9 cellular contexts compared by ENCODE assay signal in genomic region chr15:60396100-60396499, GRCh38. TPM values are rescaled to one million over a fixed set of nuclear protein-coding genes. Genes with fewer than 3 reads are reported as not detected.
DNase-seq lines count a peak whose midpoint lies in the region; ATAC-seq and TF ChIP-seq lines count a peak whose summit lies in the region.
"Had no signal": no experiment of that assay in that cellular context is flagged by ENCODE, and none has a peak within 500 bp of the region (broad histone marks: within the 10 kb centered on the region; RNA-seq: fewer than 3 reads in every experiment).

No MANE protein-coding gene starts in this region.

- H3K4me1 ChIP-seq in stomach, result peaks cover 56 to 80% (median 67%) of the 10 kb centered on the region in 4 donors

- peak overlapping the region; percentile 74 to 99 (median 98) for H3K27ac ChIP-seq in stomach

- POLR2A ChIA-PET in activated naive CD8-positive, alpha-beta T cell treated with anti-CD3 and anti-CD28 coated beads, Interleukin-2, amount 10 ng/mL, durations not matched to agents 7 days and 5 days (lab: Charles Lee), result no interaction called here

- peaks cover 64% of the 10 kb centered on the region for H3K4me1 Mint-ChIP-seq in T-helper 2 cell treated with Interferon-gamma antibody and Interleukin-4, amounts not matched to agents 5 μg/mL and 100 μg/mL, for 36 hours (ENCODE audit: low read depth)
- H3K4me1 Mint-ChIP-seq in activated naive CD8-positive, alpha-beta T cell treated with anti-CD3 and anti-CD28 coated beads, Interleukin-2, amount 10 ng/mL, durations not matched to agents 7 days and 5 days, result peaks cover 36% of the 10 kb centered on the region

- TF ChIP-seq EP300 in stomach (IDR thresholded peaks at IDR 0.05), result no peak

- H3K27ac Mint-ChIP-seq in T-helper 2 cell treated with Interferon-gamma antibody and Interleukin-4, amounts not matched to agents 5 μg/mL and 100 μg/mL, for 36 hours, result peak overlapping the region; percentile 84
- H3K27ac Mint-ChIP-seq in activated naive CD8-positive, alpha-beta T cell treated with anti-CD3 and anti-CD28 coated beads, Interleukin-2, amount 10 ng/mL, durations not matched to agents 7 days and 5 days, result no peak overlapping the region

- TF ChIP-seq CTCF in stomach (IDR thresholded peaks at IDR 0.05), result no peak

- H3K9me3 Mint-ChIP-seq in T-helper 2 cell treated with Interferon-gamma antibody and Interleukin-4, amounts not matched to agents 5 μg/mL and 100 μg/mL, for 36 hours, result no peaks in the 10 kb centered on the region
- no peaks in the 10 kb centered on the region for H3K9me3 Mint-ChIP-seq in activated naive CD8-positive, alpha-beta T cell treated with anti-CD3 and anti-CD28 coated beads, Interleukin-2, amount 10 ng/mL, durations not matched to agents 7 days and 5 days

- peaks cover 52% of the 10 kb centered on the region for H3K36me3 Mint-ChIP-seq in T-helper 2 cell treated with Interferon-gamma antibody and Interleukin-4, amounts not matched to agents 5 μg/mL and 100 μg/mL, for 36 hours (ENCODE audit: low read depth)
- peaks cover 30% of the 10 kb centered on the region for H3K36me3 Mint-ChIP-seq in activated naive CD8-positive, alpha-beta T cell treated with anti-CD3 and anti-CD28 coated beads, Interleukin-2, amount 10 ng/mL, durations not matched to agents 7 days and 5 days

- TF ChIP-seq POLR2A in stomach (IDR thresholded peaks at IDR 0.05), result no peak

- peak overlapping the region; percentile 72 to 89 (median 80) for H3K4me3 ChIP-seq in stomach

- H3K9me3 ChIP-seq in stomach, result no peaks in the 10 kb centered on the region

- DNase-seq in T-helper 2 cell treated with Interferon-gamma antibody and Interleukin-4, amounts not matched to agents 5 μg/mL and 100 μg/mL, for 36 hours (ENCODE audit: low spot score), result no peak
- DNase-seq in T-helper 2 cell (no peak), iPS-NIHi7 (ENCODE audit: extremely low spot score) (peak; percentile 22), stomach (peak; percentile 59), NCI-H146 treated with DMSO at 0.1 percent for 48 hours (lab: John Stamatoyannopoulos, UW; ENCODE audit: unreplicated experiment) (no peak), anterior cingulate cortex (lab: John Stamatoyannopoulos, UW) (no peak)
- no peak for DNase-seq in activated naive CD8-positive, alpha-beta T cell treated with anti-CD3 and anti-CD28 coated beads, Interleukin-2, amount 10 ng/mL, durations not matched to agents 7 days and 5 days
- DNase-seq: stimulated activated CD8-positive, alpha-beta memory T cell treated with anti-CD3 and anti-CD28 coated beads, Interleukin-4, amount 100 ng/mL, for 48 hours had no signal

- intact Hi-C loops in stomach (cut with DNase I; ENCODE audit: low total_unique reads), result no loop called here

- peaks cover 3% of the 10 kb centered on the region for H3K27me3 Mint-ChIP-seq in T-helper 2 cell treated with Interferon-gamma antibody and Interleukin-4, amounts not matched to agents 5 μg/mL and 100 μg/mL, for 36 hours (ENCODE audit: low read depth)
- H3K27me3 Mint-ChIP-seq in activated naive CD8-positive, alpha-beta T cell treated with anti-CD3 and anti-CD28 coated beads, Interleukin-2, amount 10 ng/mL, durations not matched to agents 7 days and 5 days, result peaks cover 3% of the 10 kb centered on the region

- H3K36me3 ChIP-seq in stomach, result peaks cover 0 to 16% (median 7%) of the 10 kb centered on the region in 4 donors

- no peak for ATAC-seq in activated naive CD8-positive, alpha-beta T cell treated with anti-CD3 and anti-CD28 coated beads, Interleukin-2, amount 10 ng/mL, durations not matched to agents 7 days and 5 days (ENCODE audit: low read depth)
- no peak for ATAC-seq in HG03378 (IDR thresholded peaks at IDR 0.05; ENCODE audit: unreplicated experiment)

- H3K4me3 Mint-ChIP-seq in T-helper 2 cell treated with Interferon-gamma antibody and Interleukin-4, amounts not matched to agents 5 μg/mL and 100 μg/mL, for 36 hours, result peak overlapping the region; percentile 93
- H3K4me3 Mint-ChIP-seq in activated naive CD8-positive, alpha-beta T cell treated with anti-CD3 and anti-CD28 coated beads, Interleukin-2, amount 10 ng/mL, durations not matched to agents 7 days and 5 days, result peak overlapping the region; percentile 97

- WGBS in stomach, 5 donors, result 35 to 58% (median 47%) methylated on average over 12 of the region's 12 CpGs

- H3K27me3 ChIP-seq in stomach, result peaks cover 0 to 5% (median 0%) of the 10 kb centered on the region in 3 donors

RNA-seq across cellular contexts. Expression of gene ANXA2, which starts 1.7 kb away (rescaled TPM):
- total RNA-seq in activated naive CD8-positive, alpha-beta T cell treated with anti-CD3 and anti-CD28 coated beads, Interleukin-2, amount 10 ng/mL, durations not matched to agents 7 days and 5 days, result 100 to 1,000 TPM; 230 to 242 TPM
- total RNA-seq in stomach, result 1,000 to 10,000 TPM in 1 of 5 donors, 100 to 1,000 TPM in 4; 292 to 1,332 (median 460) TPM
- polyA plus RNA-seq in stomach, result 100 to 1,000 TPM; 600 to 928 (median 774) TPM

Comparison
In these comparisons a context has a peak if more than half of its experiments do, and no peak if none do; other contexts are left out.
1. DNase-seq: peak in iPS-NIHi7 (single experiment) and stomach (single experiment); none in T-helper 2 cell treated with Interferon-gamma antibody and Interleukin-4, amounts not matched to agents 5 μg/mL and 100 μg/mL, for 36 hours (single experiment), T-helper 2 cell (0 of 5), activated naive CD8-positive, alpha-beta T cell treated with anti-CD3 and anti-CD28 coated beads, Interleukin-2, amount 10 ng/mL, durations not matched to agents 7 days and 5 days (single experiment), NCI-H146 treated with DMSO at 0.1 percent for 48 hours (single experiment) and anterior cingulate cortex (0 of 58).